8 cellular contexts compared by ENCODE assay signal in the genomic region with DNA sequence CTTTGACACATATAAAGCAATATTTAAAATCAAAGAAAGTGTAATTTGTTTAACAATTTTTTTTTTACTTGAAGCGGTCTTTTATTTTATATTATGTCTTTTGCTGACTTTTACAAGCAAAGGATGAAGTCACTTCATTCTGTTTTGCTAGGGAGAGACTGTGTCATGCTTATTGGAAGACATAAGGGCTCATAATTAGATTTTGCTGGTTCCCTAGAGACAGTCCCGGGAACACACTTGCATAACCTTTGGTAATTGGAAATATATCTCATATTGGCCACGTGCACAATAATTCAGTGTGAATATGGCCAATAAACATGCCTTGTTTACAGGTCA. TPM values are rescaled to one million over a fixed set of nuclear protein-coding genes. Genes with fewer than 3 reads are reported as not detected.
DNase-seq lines count a peak whose midpoint lies in the region; ATAC-seq and TF ChIP-seq lines count a peak whose summit lies in the region.

No MANE protein-coding gene starts in this region.

- TF ChIP-seq POLR2A in prostate gland (IDR thresholded peaks at IDR 0.05), result no peak

- H3K27me3 Mint-ChIP-seq in endothelial cell (ENCODE audit: unreplicated experiment), result peaks cover 2% of the 10 kb centered on the region

- no peaks in the 10 kb centered on the region for H3K36me3 ChIP-seq in prostate gland

- H3K9me3 Mint-ChIP-seq in endothelial cell (ENCODE audit: unreplicated experiment), result peaks cover 6% of the 10 kb centered on the region

- ATAC-seq in HG02973 (IDR thresholded peaks at IDR 0.05; ENCODE audit: unreplicated experiment), result no peak
- ATAC-seq in GM18511 (IDR thresholded peaks at IDR 0.05; ENCODE audit: unreplicated experiment), result no peak

- peak overlapping the region; percentile 58 for H3K27ac Mint-ChIP-seq in endothelial cell (ENCODE audit: unreplicated experiment)

- H3K4me1 ChIP-seq in prostate gland (replicated peaks), result no peaks in the 10 kb centered on the region

- DNase-seq in GM04503 (ENCODE audit: low read depth) (peak; percentile 13), LHCN-M2 (ENCODE audit: low read depth) (peak; percentile 3), endothelial cell (ENCODE audit: low spot score) (no peak), prostate gland (ENCODE audit: low spot score) (no peak), iPS-NIHi11 (ENCODE audit: low spot score) (no peak), NCI-H187 treated with DMSO at 0.1 percent for 48 hours (lab: John Stamatoyannopoulos, UW) (no peak)

- peak overlapping the region; percentile 70 for H3K4me3 ChIP-seq in prostate gland

- H3K36me3 Mint-ChIP-seq in endothelial cell (ENCODE audit: low read depth, unreplicated experiment), result peaks cover 4% of the 10 kb centered on the region

- no peaks in the 10 kb centered on the region for H3K9me3 ChIP-seq in prostate gland

- H3K27ac ChIP-seq in prostate gland, result no peak overlapping the region

- WGBS in prostate gland, result 10% methylated on average over 3 of the region's 3 CpGs

- H3K4me3 Mint-ChIP-seq in endothelial cell (ENCODE audit: unreplicated experiment), result peak overlapping the region; percentile 86

- TF ChIP-seq CTCF in endothelial cell (IDR thresholded peaks at IDR 0.05; ENCODE audit: unreplicated experiment), result no peak
- TF ChIP-seq CTCF in prostate gland (IDR thresholded peaks at IDR 0.05), result no peak

- intact Hi-C loops in prostate gland (cut with DNase I), result no loop called here

- peaks cover 1% of the 10 kb centered on the region for H3K4me1 Mint-ChIP-seq in endothelial cell (ENCODE audit: unreplicated experiment)

- H3K27me3 ChIP-seq in prostate gland (replicated peaks; ENCODE audit: insufficient read depth), result no peaks in the 10 kb centered on the region

RNA-seq across cellular contexts. Expression of a gene that starts 0.4 kb away (rescaled TPM):
- total RNA-seq in LHCN-M2 (2014; rRNA removed), result 43.2 and 56.2 TPM in 2 replicates
- polyA plus RNA-seq in LHCN-M2 (2012), result 9.4 TPM
- 57.7 TPM for total RNA-seq in endothelial cell (ENCODE audit: unreplicated experiment)
- 10 to 100 TPM; 55.6 to 77.6 TPM for total RNA-seq in prostate gland

RNA-seq across cellular contexts. Expression of a gene that starts 7.3 kb away (rescaled TPM):
- total RNA-seq in LHCN-M2 (2014; rRNA removed) (not detected in 2 replicates), endothelial cell (ENCODE audit: unreplicated experiment) (not detected), prostate gland (1 to 10 TPM in 1 of 2 donors, not detected in 1; 1.1 TPM)
- polyA plus RNA-seq in LHCN-M2 (2012), result not detected

RNA-seq across cellular contexts. Expression of a gene that starts 47.1 kb away (rescaled TPM):
- not detected in 2 replicates for total RNA-seq in LHCN-M2 (2014; rRNA removed)
- not detected for polyA plus RNA-seq in LHCN-M2 (2012)
- not detected for total RNA-seq in endothelial cell (ENCODE audit: unreplicated experiment)
- total RNA-seq in prostate gland, result not detected

Comparison
In these comparisons a context has a peak if more than half of its experiments do, and no peak if none do; other contexts are left out.
1. DNase-seq: peak in GM04503 (single experiment) and LHCN-M2 (single experiment); none in endothelial cell (single experiment), prostate gland (single experiment), iPS-NIHi11 (single experiment) and NCI-H187 treated with DMSO at 0.1 percent for 48 hours (single experiment).